Comparison of ENCODE assay signal across 1 cellular context in genomic region chr17:48055531-48056245, GRCh38.
TF ChIP-seq lines count a peak whose summit lies in the region.

No MANE protein-coding gene starts in this region.

TF ChIP-seq in HepG2, 621 proteins besides CTCF, POLR2A, EP300 and RAD21:
- TF ChIP-seq KDM3A (CRISPR knock-in tag; IDR thresholded peaks at IDR 0.05; ENCODE audit: low read depth) (no peak), NFKBIZ (CRISPR knock-in tag; IDR thresholded peaks at IDR 0.05) (0 out of 2 replicates have a peak, but pooled peaks have one; percentile 42), RBFOX2 (IDR thresholded peaks at IDR 0.05; ENCODE audit: low read depth, low read length) (0 out of 2 replicates have a peak, but pooled peaks have one; percentile 25), MED1 (CRISPR knock-in tag; IDR thresholded peaks at IDR 0.05) (0 out of 2 replicates have a peak, but pooled peaks have one; percentile 12), CEBPG (CRISPR knock-in tag; IDR thresholded peaks at IDR 0.05) (peak; percentile 73), MAZ (IDR thresholded peaks at IDR 0.05; ENCODE audit: borderline replicate concordance, low read depth, low read length) (no peak), MAZ (CRISPR knock-in tag; IDR thresholded peaks at IDR 0.05; ENCODE audit: low read depth) (no peak), ATF4 (CRISPR knock-in tag; IDR thresholded peaks at IDR 0.05) (peak in 1 of 2 experiments; percentile 97; a peak in 2 of 4 replicates), AKAP8 (CRISPR knock-in tag; IDR thresholded peaks at IDR 0.05) (peak; percentile 61; the same call in 1 of the 2 replicates), CBX5 (CRISPR knock-in tag; IDR thresholded peaks at IDR 0.05; ENCODE audit: borderline replicate concordance) (peak; percentile 28; the same call in 1 of the 2 replicates), CEBPB (IDR thresholded peaks at IDR 0.05; ENCODE audit: borderline replicate concordance, low read depth, low read length) (peak; percentile 71; the same call in 1 of the 2 replicates)
